In the genomic region with DNA sequence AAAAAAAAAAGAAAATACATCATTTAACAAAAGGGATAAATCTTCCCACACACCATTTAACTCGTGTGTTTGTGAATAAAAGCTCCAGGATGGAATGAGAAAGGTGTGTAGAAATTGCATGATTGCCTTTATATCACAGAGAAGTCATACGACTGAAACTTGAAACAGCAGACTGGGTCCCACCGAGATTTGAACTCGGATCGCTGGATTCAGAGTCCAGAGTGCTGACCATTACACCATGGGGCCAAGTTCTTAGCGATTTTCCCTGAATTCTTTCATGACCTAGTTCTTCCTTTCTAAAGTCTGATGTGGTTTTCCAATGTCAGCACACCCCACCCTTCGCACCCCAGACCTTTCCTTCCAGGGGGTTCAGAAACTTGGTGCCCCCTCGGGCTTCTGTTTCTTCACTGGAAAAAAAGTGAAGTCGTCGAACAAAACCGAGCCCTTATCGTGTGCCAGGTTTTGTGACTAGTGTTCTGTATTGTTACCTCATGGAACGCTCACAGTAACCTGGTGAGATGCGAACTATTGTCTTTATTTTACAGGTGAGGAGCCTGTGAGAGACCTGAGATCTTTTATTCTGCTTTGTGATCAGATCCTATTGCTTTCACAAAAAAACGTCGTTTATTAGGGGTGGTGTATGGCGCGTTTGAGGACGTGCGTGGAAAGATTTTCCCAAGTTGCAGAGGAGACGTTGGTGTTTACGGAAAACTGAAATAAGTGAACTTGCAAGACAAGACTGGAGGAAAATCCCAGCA, we compare ENCODE assay signal across 8 cellular contexts.
A peak's percentile ranks its signal among the peaks of the same experiment; 100 is the strongest.
DNase-seq lines count a peak whose midpoint lies in the region; ATAC-seq, FAIRE-seq and TF ChIP-seq lines count a peak whose summit lies in the region.

No MANE protein-coding gene starts in this region.

- CTCF ChIA-PET in A549 (lab: Yijun Ruan, JAX): interaction anchor here (0.7 to 1.3 kb wide), 2 partner anchors 15 to 96 kb away, joined by 3 to 4 read pairs; no protein-coding TSS in a partner anchor
- CTCF ChIA-PET in activated B cell treated with CpG ODN at 0.5 μM for 24 hours (lab: Charles Lee): no interaction called here

- 2% methylated on average over 21 of the region's 22 CpGs for WGBS in A549 (ENCODE audit: missing lambda C conversion rate)
- WGBS in esophagus, 2 donors: 2 to 3% methylated on average over 22 of the region's 22 CpGs

- peaks cover 9% of the 10 kb centered on the region for H3K27me3 Mint-ChIP-seq in activated B cell treated with CpG ODN at 0.5 μM for 24 hours

- TF ChIP-seq POLR2A in A549 (IDR thresholded peaks at IDR 0.05; ENCODE audit: low read length): no peak

- H3K9me3 Mint-ChIP-seq in activated B cell treated with CpG ODN at 0.5 μM for 24 hours: no peaks in the 10 kb centered on the region

- no peak for TF ChIP-seq CTCF in A549 (IDR thresholded peaks at IDR 0.05)
- no peak for TF ChIP-seq CTCF in GM12864 (IDR thresholded peaks at IDR 0.05; ENCODE audit: low read depth, low read length, missing control alignments)
- no peak for TF ChIP-seq CTCF in activated B cell treated with CpG ODN at 0.5 μM for 24 hours (IDR thresholded peaks at IDR 0.05)

- H3K27ac ChIP-seq in A549 (peak overlapping the region; percentile 83 to 86), esophagus (ENCODE audit: low read depth in 2 of 2, low read length in 1 of 2) (no peak overlapping the region)

- no peaks in the 10 kb centered on the region for H3K36me3 ChIP-seq in esophagus (ENCODE audit: control insufficient read depth in 2 of 2, insufficient read depth in 2 of 2, low read length in 1 of 2)

- peak; percentile 67 to 75 for ATAC-seq in A549
- no peak for ATAC-seq in activated B cell treated with CpG ODN at 0.5 μM for 24 hours (ENCODE audit: low read depth)
- no peak for ATAC-seq in GM21529 (IDR thresholded peaks at IDR 0.05; ENCODE audit: unreplicated experiment)

- no peaks in the 10 kb centered on the region for H3K36me3 Mint-ChIP-seq in activated B cell treated with CpG ODN at 0.5 μM for 24 hours (ENCODE audit: low read depth)

- DNase-seq in A549 (ENCODE audit: low read depth in 1 of 2, low spot score in 1 of 2) (peak; percentile 47 to 86), GM12864 (ENCODE audit: low read depth) (no peak), NCI-H2227 (lab: John Stamatoyannopoulos, UW; ENCODE audit: unreplicated experiment) (peak; percentile 85), activated B cell treated with CpG ODN at 0.5 μM for 24 hours (no peak), mucosa of gallbladder (ENCODE audit: low spot score) (peak; percentile 44), urothelium cell line (ENCODE audit: low spot score) (peak; percentile 43)

- POLR2A ChIA-PET in A549 (lab: Yijun Ruan, JAX): interaction anchor here (0.6 kb wide), 1 partner anchor 1771 kb away, joined by 3 read pairs; no protein-coding TSS in a partner anchor
- POLR2A ChIA-PET in activated B cell treated with CpG ODN at 0.5 μM for 24 hours (lab: Charles Lee): no interaction called here

- no peak for FAIRE-seq in A549 (lab: Jason Lieb, UNC)
- FAIRE-seq in urothelium cell line (lab: Jason Lieb, UNC): no peak

- no peak for TF ChIP-seq RAD21 in A549 (conservative IDR thresholded peaks at IDR 0.05 in 1 of 2, IDR thresholded peaks at IDR 0.05 in 1 of 2)

- peak overlapping the region; percentile 27 for H3K27ac Mint-ChIP-seq in activated B cell treated with CpG ODN at 0.5 μM for 24 hours

- peak overlapping the region; percentile 68 for H3K4me3 ChIP-seq in A549
- H3K4me3 ChIP-seq in GM12864 (ENCODE audit: low read depth, low read length): peak overlapping the region; percentile 58
- peak overlapping the region; percentile 26 to 65 for H3K4me3 ChIP-seq in esophagus (ENCODE audit: low read depth in 1 of 2, low read length in 2 of 2)

- H3K9me3 ChIP-seq in A549: no peaks in the 10 kb centered on the region
- no peaks in the 10 kb centered on the region for H3K9me3 ChIP-seq in esophagus (ENCODE audit: control insufficient read depth in 2 of 2, insufficient read depth in 1 of 2, low read depth in 1 of 2, low read length in 1 of 2)

- H3K4me1 ChIP-seq in A549: peaks cover 10% of the 10 kb centered on the region
- H3K4me1 ChIP-seq in esophagus (ENCODE audit: control insufficient read depth in 2 of 2, insufficient read depth in 2 of 2, low read length in 1 of 2): no peaks in the 10 kb centered on the region

- peak overlapping the region; percentile 91 for H3K4me2 ChIP-seq in A549

- H3K27me3 ChIP-seq in esophagus (ENCODE audit: control insufficient read depth in 1 of 2, insufficient read depth in 2 of 2, low read length in 2 of 2): no peaks in the 10 kb centered on the region

- intact Hi-C loops in activated B cell treated with CpG ODN at 0.5 μM for 24 hours (cut with micrococcal nuclease): no loop called here

- H3K4me1 Mint-ChIP-seq in activated B cell treated with CpG ODN at 0.5 μM for 24 hours: peaks cover 21% of the 10 kb centered on the region

- peak overlapping the region; percentile 83 for H3K4me3 Mint-ChIP-seq in activated B cell treated with CpG ODN at 0.5 μM for 24 hours

- TF ChIP-seq EP300 in A549 (IDR thresholded peaks at IDR 0.05): no peak

TF ChIP-seq in A549, 52 proteins besides CTCF, POLR2A, EP300 and RAD21:
- TF ChIP-seq JUN (IDR thresholded peaks at IDR 0.05) (no peak), HMGXB4 (CRISPR knock-in tag; IDR thresholded peaks at IDR 0.05; ENCODE audit: borderline replicate concordance) (peak; percentile 66; the same call in 1 of the 2 replicates), RARB (CRISPR knock-in tag; IDR thresholded peaks at IDR 0.05) (no peak), NPAS2 (CRISPR knock-in tag; IDR thresholded peaks at IDR 0.05; ENCODE audit: borderline replicate concordance) (no peak), SREBF2 (IDR thresholded peaks at IDR 0.05) (peak; percentile 56), CHD2 (IDR thresholded peaks at IDR 0.05; ENCODE audit: low read length, partially characterized antibody) (no peak), PHF8 (IDR thresholded peaks at IDR 0.05; ENCODE audit: borderline replicate concordance, low read depth) (peak; percentile 8; the same call in 1 of the 2 replicates), MAFK (IDR thresholded peaks at IDR 0.05; ENCODE audit: partially characterized antibody) (peak; percentile 54), EHF (CRISPR knock-in tag; IDR thresholded peaks at IDR 0.05) (no peak), MAX (IDR thresholded peaks at IDR 0.05) (peak; percentile 39; the same call in 1 of the 2 replicates), CEBPB (IDR thresholded peaks at IDR 0.05) (peak in 1 of 2 experiments; percentile 49; a peak in 1 of 4 replicates)
TF ChIP-seq in A549: peak in this region for 6.

Comparison
In these comparisons a context has a peak if more than half of its experiments do, and no peak if none do; other contexts are left out.
1. ATAC-seq: peak in A549 (2 of 2); none in activated B cell treated with CpG ODN at 0.5 μM for 24 hours (single experiment) and GM21529 (single experiment).
2. DNase-seq: peak in A549 (2 of 2), NCI-H2227 (single experiment), mucosa of gallbladder (single experiment) and urothelium cell line (single experiment); none in GM12864 (single experiment) and activated B cell treated with CpG ODN at 0.5 μM for 24 hours (single experiment).
3. H3K27ac ChIP-seq: peak in A549 (2 of 2); none in esophagus (0 of 2).
4. Peak in every context shown above with its lines, with median percentiles within 50 percentile points of each other: H3K4me3 ChIP-seq.